6 cellular contexts compared by ENCODE assay signal in genomic region chr17:82696916-82697807, GRCh38.
DNase-seq lines count a peak whose midpoint lies in the region; ATAC-seq and TF ChIP-seq lines count a peak whose summit lies in the region.

No MANE protein-coding gene starts in this region.

- ATAC-seq in HG02884 (IDR thresholded peaks at IDR 0.05; ENCODE audit: unreplicated experiment) (no peak), GM21576 (IDR thresholded peaks at IDR 0.05; ENCODE audit: unreplicated experiment) (no peak)

- H3K9me3 ChIP-seq in NT2/D1 (ENCODE audit: insufficient read depth, low read length), result peaks cover 18% of the 10 kb centered on the region; the same call in 1 of the 2 replicates
- H3K9me3 ChIP-seq in effector memory CD4-positive, alpha-beta T cell (ENCODE audit: control insufficient read depth, low read length), result no peaks in the 10 kb centered on the region

- H3K4me3 ChIP-seq in NT2/D1 (ENCODE audit: insufficient read length, low read depth), result peak overlapping the region; percentile 49
- peak overlapping the region; percentile 48 for H3K4me3 ChIP-seq in effector memory CD4-positive, alpha-beta T cell (ENCODE audit: insufficient read depth, low read depth, low read length, poor library complexity, severe bottlenecking)
- H3K4me3 ChIP-seq in retinal pigment epithelial cell (ENCODE audit: low read length), result peak overlapping the region; percentile 56

- peak overlapping the region; percentile 53 for H3K9ac ChIP-seq in NT2/D1 (ENCODE audit: insufficient read length, low read depth)

- TF ChIP-seq CTCF in retinal pigment epithelial cell (conservative IDR thresholded peaks at IDR 0.05; ENCODE audit: low read depth, low read length), result no peak

- DNase-seq in NT2/D1 (ENCODE audit: low read depth, low spot score) (no peak), retinal pigment epithelial cell (ENCODE audit: low read depth) (no peak), germinal center (ENCODE audit: low spot score) (no peak)
- DNase-seq in effector memory CD4-positive, alpha-beta T cell, result no peak

- H3K36me3 ChIP-seq in NT2/D1 (ENCODE audit: insufficient read depth, insufficient read length, low read length), result no peaks in the 10 kb centered on the region
- no peaks in the 10 kb centered on the region for H3K36me3 ChIP-seq in effector memory CD4-positive, alpha-beta T cell (ENCODE audit: control insufficient read depth, insufficient read depth, low read length)

- no peak overlapping the region for H3K27ac ChIP-seq in effector memory CD4-positive, alpha-beta T cell (ENCODE audit: insufficient read depth, low read length, poor library complexity, severe bottlenecking)

- H3K4me1 ChIP-seq in NT2/D1 (ENCODE audit: insufficient read depth, insufficient read length), result peaks cover 20% of the 10 kb centered on the region
- H3K4me1 ChIP-seq in effector memory CD4-positive, alpha-beta T cell (ENCODE audit: control insufficient read depth, insufficient read depth, low read length, poor library complexity, severe bottlenecking), result peaks cover 10% of the 10 kb centered on the region

- peaks cover 45% of the 10 kb centered on the region for H3K27me3 ChIP-seq in NT2/D1 (ENCODE audit: insufficient read depth, insufficient read length)
- H3K27me3 ChIP-seq in effector memory CD4-positive, alpha-beta T cell (replicated peaks; ENCODE audit: control insufficient read depth, insufficient read depth, low read length, poor library complexity, severe bottlenecking), result no peaks in the 10 kb centered on the region
